18 cellular contexts compared by ENCODE assay signal in genomic region chr3:52210550-52211046, GRCh38. TPM values are rescaled to one million over a fixed set of nuclear protein-coding genes. Genes with fewer than 3 reads are reported as not detected.
DNase-seq lines count a peak whose midpoint lies in the region; ATAC-seq and TF ChIP-seq lines count a peak whose summit lies in the region.
"Had no signal": no experiment of that assay in that cellular context is flagged by ENCODE, and none has a peak within 500 bp of the region (broad histone marks: within the 10 kb centered on the region; RNA-seq: fewer than 3 reads in every experiment).

No MANE protein-coding gene starts in this region.

- peaks cover 83% of the 10 kb centered on the region for H3K36me3 Mint-ChIP-seq in Calu3 (ENCODE audit: insufficient read depth, unreplicated experiment)
- peaks cover 40% of the 10 kb centered on the region for H3K36me3 Mint-ChIP-seq in natural killer cell treated with Interleukin-12 subunit alpha and Interleukin-12 subunit beta and Interleukin-15 and Interleukin-18, amount 100 ng/mL, for 72 hours

- H3K4me3 ChIP-seq in NB4 (ENCODE audit: low read depth, low read length), result no peak overlapping the region
- H3K4me3 ChIP-seq in choroid plexus epithelial cell (ENCODE audit: low read depth, low read length), result no peak overlapping the region
- no peak overlapping the region for H3K4me3 ChIP-seq in uterus
- H3K4me3 ChIP-seq: gastrocnemius medialis had no signal

- TF ChIP-seq CTCF in Calu3 (IDR thresholded peaks at IDR 0.05; ENCODE audit: unreplicated experiment) (no peak), NB4 (IDR thresholded peaks at IDR 0.05; ENCODE audit: low read depth, low read length) (no peak), choroid plexus epithelial cell (conservative IDR thresholded peaks at IDR 0.05; ENCODE audit: low read depth, low read length) (no peak), uterus (IDR thresholded peaks at IDR 0.05) (no peak)

- BruUV-seq in Calu3 (replicated peaks; lab: Mats Ljungman, UMichigan), result no TSS peak

- DNase-seq in Calu3, result no peak
- peak; percentile 94 for DNase-seq in NB4 (ENCODE audit: low read depth)
- DNase-seq in choroid plexus epithelial cell (ENCODE audit: low read depth), result peak; percentile 76
- no peak for DNase-seq in natural killer cell treated with Interleukin-12 subunit alpha and Interleukin-12 subunit beta and Interleukin-15 and Interleukin-18, amount 100 ng/mL, for 72 hours (ENCODE audit: low spot score)
- DNase-seq in uterus, result no peak
- no peak for DNase-seq in NK-92 (lab: John Stamatoyannopoulos, UW; ENCODE audit: unreplicated experiment)
- DNase-seq: activated CD4-positive, alpha-beta T cell treated with anti-CD3 and anti-CD28 coated beads, Interleukin-2, amount 50 U/mL, for 48 hours; activated naive CD4-positive, alpha-beta T cell; CD4-positive, CD25-positive, alpha-beta regulatory T cell; gastrocnemius medialis; kidney glomerular epithelial cell; NCI-H1092 treated with DMSO at 0.1 percent for 48 hours; NCI-H526; stimulated activated naive B cell treated with anti-CD40 and anti-IgM and Interleukin-4, amounts not matched to agents 10 μg/mL and 1 μg/mL and 100 μg/mL, for 72 hours had no signal

- CTCF ChIA-PET in Calu3 (lab: Charles Lee), result interaction anchor here (1.0 kb wide), 1 partner anchor 30 kb away, joined by 4 read pairs; no protein-coding TSS in a partner anchor

- no peak for TF ChIP-seq POLR2A in NB4 (IDR thresholded peaks at IDR 0.05; ENCODE audit: extremely low read depth, insufficient read length)
- TF ChIP-seq POLR2A in uterus (IDR thresholded peaks at IDR 0.05), result no peak

- intact Hi-C loops in Calu3 (cut with micrococcal nuclease; ENCODE audit: unreplicated experiment) (no loop called here), uterus (cut with DNase I; ENCODE audit: low total_unique reads) (no loop called here)

- no peaks in the 10 kb centered on the region for H3K9me3 Mint-ChIP-seq in Calu3 (ENCODE audit: low read depth, unreplicated experiment)
- H3K9me3 Mint-ChIP-seq in natural killer cell treated with Interleukin-12 subunit alpha and Interleukin-12 subunit beta and Interleukin-15 and Interleukin-18, amount 100 ng/mL, for 72 hours, result no peaks in the 10 kb centered on the region
- H3K9me3 Mint-ChIP-seq: CD4-positive, CD25-positive, alpha-beta regulatory T cell; stimulated activated naive B cell treated with anti-CD40 and anti-IgM and Interleukin-4, amounts not matched to agents 10 μg/mL and 1 μg/mL and 100 μg/mL, for 72 hours; T-helper 1 cell treated with Interleukin-12 subunit alpha and Interleukin-12 subunit beta and Interleukin-4 antibody, amounts not matched to agents 30 μg/mL and 1 μg/mL, for 36 hours had no signal

- H3K27me3 Mint-ChIP-seq in Calu3 (ENCODE audit: unreplicated experiment), result no peaks in the 10 kb centered on the region
- H3K27me3 Mint-ChIP-seq in natural killer cell treated with Interleukin-12 subunit alpha and Interleukin-12 subunit beta and Interleukin-15 and Interleukin-18, amount 100 ng/mL, for 72 hours, result no peaks in the 10 kb centered on the region
- H3K27me3 Mint-ChIP-seq: CD4-positive, CD25-positive, alpha-beta regulatory T cell; stimulated activated naive B cell treated with anti-CD40 and anti-IgM and Interleukin-4, amounts not matched to agents 10 μg/mL and 1 μg/mL and 100 μg/mL, for 72 hours had no signal

- H3K27ac ChIP-seq in uterus, result no peak overlapping the region
- H3K27ac ChIP-seq: gastrocnemius medialis had no signal

- no peak overlapping the region for H3K4me3 Mint-ChIP-seq in Calu3 (ENCODE audit: low read depth, unreplicated experiment)
- H3K4me3 Mint-ChIP-seq in natural killer cell treated with Interleukin-12 subunit alpha and Interleukin-12 subunit beta and Interleukin-15 and Interleukin-18, amount 100 ng/mL, for 72 hours, result no peak overlapping the region
- H3K4me3 Mint-ChIP-seq: CD4-positive, CD25-positive, alpha-beta regulatory T cell; stimulated activated naive B cell treated with anti-CD40 and anti-IgM and Interleukin-4, amounts not matched to agents 10 μg/mL and 1 μg/mL and 100 μg/mL, for 72 hours; T-helper 1 cell treated with Interleukin-12 subunit alpha and Interleukin-12 subunit beta and Interleukin-4 antibody, amounts not matched to agents 30 μg/mL and 1 μg/mL, for 36 hours had no signal

- ATAC-seq in natural killer cell treated with Interleukin-12 subunit alpha and Interleukin-12 subunit beta and Interleukin-15 and Interleukin-18, amount 100 ng/mL, for 72 hours, result peak; percentile 65 to 81
- ATAC-seq in GM19463 (IDR thresholded peaks at IDR 0.05; ENCODE audit: unreplicated experiment) (no peak), HG02642 (IDR thresholded peaks at IDR 0.05; ENCODE audit: poor library complexity, unreplicated experiment) (no peak)
- ATAC-seq: stimulated activated naive B cell treated with anti-CD40 and anti-IgM and Interleukin-4, amounts not matched to agents 10 μg/mL and 1 μg/mL and 100 μg/mL, for 72 hours had no signal

- no peaks in the 10 kb centered on the region for H3K36me3 ChIP-seq in uterus

- H3K4me1 ChIP-seq in uterus, result no peaks in the 10 kb centered on the region
- H3K4me1 ChIP-seq: gastrocnemius medialis had no signal

- peaks cover 9% of the 10 kb centered on the region for H3K4me1 Mint-ChIP-seq in Calu3 (ENCODE audit: low read depth, unreplicated experiment)
- peaks cover 12 to 21% of the 10 kb centered on the region in 2 donors for H3K4me1 Mint-ChIP-seq in natural killer cell treated with Interleukin-12 subunit alpha and Interleukin-12 subunit beta and Interleukin-15 and Interleukin-18, amount 100 ng/mL, for 72 hours (ENCODE audit: low read depth in 2 of 2)

- no peaks in the 10 kb centered on the region for H3K9me3 ChIP-seq in uterus
- H3K9me3 ChIP-seq: gastrocnemius medialis had no signal

- peak overlapping the region; percentile 85 for H3K27ac Mint-ChIP-seq in Calu3 (ENCODE audit: unreplicated experiment)
- peak overlapping the region; percentile 33 to 88 for H3K27ac Mint-ChIP-seq in natural killer cell treated with Interleukin-12 subunit alpha and Interleukin-12 subunit beta and Interleukin-15 and Interleukin-18, amount 100 ng/mL, for 72 hours
- H3K27ac Mint-ChIP-seq: stimulated activated naive B cell treated with anti-CD40 and anti-IgM and Interleukin-4, amounts not matched to agents 10 μg/mL and 1 μg/mL and 100 μg/mL, for 72 hours; T-helper 1 cell treated with Interleukin-12 subunit alpha and Interleukin-12 subunit beta and Interleukin-4 antibody, amounts not matched to agents 30 μg/mL and 1 μg/mL, for 36 hours had no signal

- no peaks in the 10 kb centered on the region for H3K27me3 ChIP-seq in uterus
- H3K27me3 ChIP-seq: gastrocnemius medialis had no signal

RNA-seq across cellular contexts. Expression of gene ALAS1, which starts 12.6 kb away (rescaled TPM):
- total RNA-seq in Calu3 (2022) (80.2 and 81.7 TPM in 2 replicates), uterus (10 to 100 TPM in 3 of 4 donors, 1 to 10 TPM in 1; 4.9 to 56.2 (median 36.2) TPM)
- 100 to 1,000 TPM in 1 of 2 donors, 10 to 100 TPM in 1; 93.6 to 121 TPM for total RNA-seq in natural killer cell treated with Interleukin-12 subunit alpha and Interleukin-12 subunit beta and Interleukin-15 and Interleukin-18, amount 100 ng/mL, for 72 hours

RNA-seq across cellular contexts. Expression of gene TLR9, which starts 14.8 kb away (rescaled TPM):
- total RNA-seq in Calu3 (2022) (0.14 and 0.27 TPM in 2 replicates), uterus (1 to 10 TPM in 1 of 4 donors, under 1 TPM in 1, not detected in 2; 0.14 to 1.5 TPM)
- under 1 TPM; 0.10 to 0.39 TPM for total RNA-seq in natural killer cell treated with Interleukin-12 subunit alpha and Interleukin-12 subunit beta and Interleukin-15 and Interleukin-18, amount 100 ng/mL, for 72 hours
- total RNA-seq: osteocyte had no signal

RNA-seq across cellular contexts. Expression of gene TWF2, which starts 28.4 kb away (rescaled TPM):
- 48.1 and 49.1 TPM in 2 replicates for total RNA-seq in Calu3 (2022)
- 100 to 1,000 TPM in 1 of 2 donors, 10 to 100 TPM in 1; 90.3 to 117 TPM for total RNA-seq in natural killer cell treated with Interleukin-12 subunit alpha and Interleukin-12 subunit beta and Interleukin-15 and Interleukin-18, amount 100 ng/mL, for 72 hours
- total RNA-seq in uterus, result 100 to 1,000 TPM in 1 of 4 donors, 10 to 100 TPM in 3; 45.9 to 105 (median 50.2) TPM

RNA-seq across cellular contexts. Expression of gene PPM1M, which starts 35.0 kb away (rescaled TPM):
- total RNA-seq in Calu3 (2022) (6.5 and 7.1 TPM in 2 replicates), uterus (10 to 100 TPM; 23.9 to 32.3 (median 31.5) TPM)
- 10 to 100 TPM; 45.7 to 47.7 TPM for total RNA-seq in natural killer cell treated with Interleukin-12 subunit alpha and Interleukin-12 subunit beta and Interleukin-15 and Interleukin-18, amount 100 ng/mL, for 72 hours

RNA-seq across cellular contexts. Expression of gene POC1A, which starts 56.4 kb away (rescaled TPM):
- total RNA-seq in Calu3 (2022) (26.4 and 26.9 TPM in 2 replicates), uterus (1 to 10 TPM in 3 of 4 donors, not detected in 1; 1.1 to 4.8 (median 4.7) TPM)
- total RNA-seq in natural killer cell treated with Interleukin-12 subunit alpha and Interleukin-12 subunit beta and Interleukin-15 and Interleukin-18, amount 100 ng/mL, for 72 hours, result 10 to 100 TPM; 14.9 to 35.3 TPM

Comparison
In these comparisons a context has a peak if more than half of its experiments do, and no peak if none do; other contexts are left out.
1. DNase-seq: peak in NB4 (single experiment) and choroid plexus epithelial cell (single experiment); none in Calu3 (single experiment), natural killer cell treated with Interleukin-12 subunit alpha and Interleukin-12 subunit beta and Interleukin-15 and Interleukin-18, amount 100 ng/mL, for 72 hours (single experiment), uterus (0 of 2) and NK-92 (single experiment).
2. ATAC-seq: peak in natural killer cell treated with Interleukin-12 subunit alpha and Interleukin-12 subunit beta and Interleukin-15 and Interleukin-18, amount 100 ng/mL, for 72 hours (2 of 2); none in GM19463 (single experiment) and HG02642 (single experiment).